Comparison of ENCODE assay signal across 8 cellular contexts in genomic region chr11:16739326-16739875, GRCh38. TPM values are rescaled to one million over a fixed set of nuclear protein-coding genes. Genes with fewer than 3 reads are reported as not detected.
DNase-seq lines count a peak whose midpoint lies in the region; ATAC-seq, FAIRE-seq and TF ChIP-seq lines count a peak whose summit lies in the region.

No MANE protein-coding gene starts in this region.

- ATAC-seq in GM21528 (IDR thresholded peaks at IDR 0.05; ENCODE audit: low FRiP score, unreplicated experiment) = no peak
- ATAC-seq in HG03442 (IDR thresholded peaks at IDR 0.05; ENCODE audit: unreplicated experiment) = no peak
- no peak for ATAC-seq in HG03469 (IDR thresholded peaks at IDR 0.05; ENCODE audit: unreplicated experiment)

- peak overlapping the region; percentile 98 for H3K9ac ChIP-seq in astrocyte (ENCODE audit: low read length)

- H3K79me2 ChIP-seq in astrocyte (ENCODE audit: insufficient read depth, low read length) = peaks cover 64% of the 10 kb centered on the region

- DNase-seq in HT-29 (ENCODE audit: low spot score) (peak; percentile 61), astrocyte (ENCODE audit: low read depth) (peak; percentile 30), posterior vena cava (ENCODE audit: low spot score) (no peak)

- no peaks in the 10 kb centered on the region for H3K27me3 Mint-ChIP-seq in astrocyte (ENCODE audit: low read depth, unreplicated experiment)

- peaks cover 45% of the 10 kb centered on the region for H4K20me1 ChIP-seq in astrocyte (ENCODE audit: insufficient read depth, low read length)

- H3K36me3 ChIP-seq in astrocyte (ENCODE audit: insufficient read depth, low read length) = no peaks in the 10 kb centered on the region

- FAIRE-seq in astrocyte (lab: Jason Lieb, UNC) = no peak

- H3K4me1 Mint-ChIP-seq in astrocyte (ENCODE audit: low read depth, unreplicated experiment) = peaks cover 16% of the 10 kb centered on the region

- H2AFZ ChIP-seq in astrocyte (ENCODE audit: low read depth, low read length) = peak overlapping the region; percentile 88

- no peak overlapping the region for H3K27ac Mint-ChIP-seq in astrocyte (ENCODE audit: unreplicated experiment)

- H3K36me3 Mint-ChIP-seq in astrocyte (ENCODE audit: low read depth, unreplicated experiment) = peaks cover 4% of the 10 kb centered on the region

- H3K27me3 ChIP-seq in astrocyte (ENCODE audit: insufficient read depth, low read length) (no peaks in the 10 kb centered on the region), layer of hippocampus (ENCODE audit: control insufficient read depth, insufficient read depth, low read length) (no peaks in the 10 kb centered on the region)

- peak overlapping the region; percentile 86 for H3K4me2 ChIP-seq in astrocyte (ENCODE audit: low read length)

- intact Hi-C loops in posterior vena cava (cut with DNase I) = no loop called here

- peak overlapping the region; percentile 77 for H3K27ac ChIP-seq in 22Rv1
- H3K27ac ChIP-seq in astrocyte (ENCODE audit: low read depth, low read length) = peak overlapping the region; percentile 99
- H3K27ac ChIP-seq in layer of hippocampus (ENCODE audit: low read depth, low read length) = peak overlapping the region; percentile 94

- TF ChIP-seq CTCF in 22Rv1 (IDR thresholded peaks at IDR 0.05) (no peak), astrocyte (IDR thresholded peaks at IDR 0.05; ENCODE audit: insufficient read depth, low read depth, low read length) (no peak)

- H3K9me3 ChIP-seq in astrocyte (ENCODE audit: insufficient read depth, low read depth, low read length) = no peaks in the 10 kb centered on the region

- peak overlapping the region; percentile 84 for H3K4me3 ChIP-seq in astrocyte (ENCODE audit: insufficient read depth, low read depth, low read length)

- H3K4me3 Mint-ChIP-seq in astrocyte (ENCODE audit: unreplicated experiment) = no peak overlapping the region

- peaks cover 5% of the 10 kb centered on the region for H3K4me1 ChIP-seq in astrocyte (ENCODE audit: insufficient read depth, low read length)

- no peaks in the 10 kb centered on the region for H3K9me3 Mint-ChIP-seq in astrocyte (ENCODE audit: unreplicated experiment)

RNA-seq across cellular contexts. Expression of gene C11orf58, which starts 1.0 kb away (rescaled TPM):
- 107 and 117 TPM in 2 replicates for total RNA-seq in HT-29 (2014; rRNA removed; shearing (Covaris generic))
- total RNA-seq in astrocyte (159 and 162 TPM in 2 replicates), posterior vena cava (100 to 1,000 TPM; 100 to 101 TPM)
